ENCODE assay signal across 21 cellular contexts in the genomic region with DNA sequence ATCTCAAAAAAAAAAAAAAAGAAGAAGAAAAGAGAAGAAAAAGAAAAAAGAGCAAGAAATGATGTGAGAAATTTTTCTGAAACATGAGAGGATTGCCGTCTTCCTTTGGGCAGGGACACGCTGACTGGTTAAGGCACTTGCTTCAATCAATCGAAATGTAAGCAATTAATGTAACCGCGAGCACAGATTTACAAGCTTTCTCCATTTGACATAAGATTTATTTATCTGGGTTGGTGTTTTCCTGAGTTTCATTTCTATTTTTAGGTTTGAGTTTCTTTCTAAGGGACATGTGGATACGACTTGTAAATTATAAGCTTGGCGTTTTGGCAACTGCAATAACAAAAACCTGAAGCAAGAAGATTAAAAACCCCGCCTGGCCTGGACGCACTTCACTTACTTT.
"Had no signal": no experiment of that assay in that cellular context is flagged by ENCODE, and none has a peak within 500 bp of the region (broad histone marks: within the 10 kb centered on the region; RNA-seq: fewer than 3 reads in every experiment).

No MANE protein-coding gene starts in this region.

- H3K36me3 ChIP-seq: brain microvascular endothelial cell, left ventricle myocardium inferior, neutrophil, upper lobe of right lung had no signal

- H3K27me3 ChIP-seq: brain microvascular endothelial cell, dorsolateral prefrontal cortex, testis, upper lobe of right lung had no signal

- H3K36me3 Mint-ChIP-seq: activated CD8-positive, alpha-beta memory T cell treated with anti-CD3 and anti-CD28 coated beads, Interleukin-2, amount 10 ng/mL, durations not matched to agents 7 days and 5 days; naive thymus-derived CD8-positive, alpha-beta T cell; stimulated activated memory B cell treated with anti-CD40 and anti-IgM and Interleukin-4, amounts not matched to agents 10 μg/mL and 1 μg/mL and 100 μg/mL, for 72 hours had no signal

- H3K4me1 Mint-ChIP-seq: activated B cell treated with CpG ODN at 0.5 μM for 24 hours; activated CD4-positive, alpha-beta memory T cell treated with anti-CD3 and anti-CD28 coated beads, Interleukin-2, amount 10 ng/mL, durations not matched to agents 7 days and 5 days; activated CD8-positive, alpha-beta memory T cell treated with anti-CD3 and anti-CD28 coated beads, Interleukin-2, amount 10 ng/mL, durations not matched to agents 7 days and 5 days; activated naive CD8-positive, alpha-beta T cell treated with anti-CD3 and anti-CD28 coated beads, Interleukin-2, amount 50 U/mL, for 24 hours; stimulated activated memory B cell treated with anti-CD40 and anti-IgM and Interleukin-4, amounts not matched to agents 10 μg/mL and 1 μg/mL and 100 μg/mL, for 72 hours had no signal

- H3K9me3 ChIP-seq: left ventricle myocardium inferior, neutrophil, testis, upper lobe of right lung had no signal

- H3K27me3 Mint-ChIP-seq: activated B cell treated with CpG ODN at 0.5 μM for 24 hours; stimulated activated memory B cell treated with anti-CD40 and anti-IgM and Interleukin-4, amounts not matched to agents 10 μg/mL and 1 μg/mL and 100 μg/mL, for 72 hours had no signal

- ATAC-seq: activated CD8-positive, alpha-beta memory T cell treated with anti-CD3 and anti-CD28 coated beads, Interleukin-2, amount 10 ng/mL, durations not matched to agents 7 days and 5 days; activated naive CD8-positive, alpha-beta T cell treated with anti-CD3 and anti-CD28 coated beads, Interleukin-2, amount 50 U/mL, for 24 hours; naive thymus-derived CD8-positive, alpha-beta T cell; upper lobe of right lung had no signal

- H3K4me3 Mint-ChIP-seq: activated B cell treated with CpG ODN at 0.5 μM for 24 hours; activated CD4-positive, alpha-beta memory T cell treated with anti-CD3 and anti-CD28 coated beads, Interleukin-2, amount 10 ng/mL, durations not matched to agents 7 days and 5 days; activated CD8-positive, alpha-beta memory T cell treated with anti-CD3 and anti-CD28 coated beads, Interleukin-2, amount 10 ng/mL, durations not matched to agents 7 days and 5 days; activated naive CD8-positive, alpha-beta T cell treated with anti-CD3 and anti-CD28 coated beads, Interleukin-2, amount 50 U/mL, for 24 hours; naive thymus-derived CD8-positive, alpha-beta T cell; stimulated activated memory B cell treated with anti-CD40 and anti-IgM and Interleukin-4, amounts not matched to agents 10 μg/mL and 1 μg/mL and 100 μg/mL, for 72 hours; T-helper 2 cell treated with Interferon-gamma antibody and Interleukin-4, amounts not matched to agents 5 μg/mL and 100 μg/mL, for 36 hours had no signal

- H3K4me1 ChIP-seq: left ventricle myocardium inferior, testis, upper lobe of right lung had no signal

- H3K27ac ChIP-seq: brain microvascular endothelial cell, dorsolateral prefrontal cortex, epithelial cell of prostate, left ventricle myocardium inferior, neutrophil, testis, upper lobe of right lung had no signal

- DNase-seq: activated B cell treated with CpG ODN at 0.5 μM for 24 hours; activated CD4-positive, alpha-beta memory T cell treated with anti-CD3 and anti-CD28 coated beads, Interleukin-2, amount 10 ng/mL, durations not matched to agents 7 days and 5 days; activated CD4-positive, alpha-beta T cell treated with anti-CD3 and anti-CD28 coated beads for 48 hours; activated CD8-positive, alpha-beta memory T cell treated with anti-CD3 and anti-CD28 coated beads, Interleukin-2, amount 10 ng/mL, durations not matched to agents 7 days and 5 days; activated naive CD4-positive, alpha-beta T cell treated with Interleukin-2 at 50 U/mL for 16 hours; activated naive CD8-positive, alpha-beta T cell treated with anti-CD3 and anti-CD28 coated beads, Interleukin-2, amount 50 U/mL, for 24 hours; aorta; brain microvascular endothelial cell; central memory CD4-positive, alpha-beta T cell; dorsolateral prefrontal cortex; left ventricle myocardium inferior; naive thymus-derived CD8-positive, alpha-beta T cell; posterior cingulate gyrus; small intestine; stimulated activated CD4-positive, alpha-beta T cell treated with anti-CD3 and anti-CD28 coated beads, Interleukin-4, amount 100 ng/mL, for 24 hours; testis; upper lobe of right lung had no signal

- H3K4me3 ChIP-seq: dorsolateral prefrontal cortex, left ventricle myocardium inferior, testis, upper lobe of right lung had no signal

- H3K9me3 Mint-ChIP-seq: activated B cell treated with CpG ODN at 0.5 μM for 24 hours; activated CD4-positive, alpha-beta memory T cell treated with anti-CD3 and anti-CD28 coated beads, Interleukin-2, amount 10 ng/mL, durations not matched to agents 7 days and 5 days; activated naive CD8-positive, alpha-beta T cell treated with anti-CD3 and anti-CD28 coated beads, Interleukin-2, amount 50 U/mL, for 24 hours; naive thymus-derived CD8-positive, alpha-beta T cell; stimulated activated memory B cell treated with anti-CD40 and anti-IgM and Interleukin-4, amounts not matched to agents 10 μg/mL and 1 μg/mL and 100 μg/mL, for 72 hours; T-helper 2 cell treated with Interferon-gamma antibody and Interleukin-4, amounts not matched to agents 5 μg/mL and 100 μg/mL, for 36 hours had no signal

- H3K27ac Mint-ChIP-seq: activated B cell treated with CpG ODN at 0.5 μM for 24 hours; activated CD4-positive, alpha-beta memory T cell treated with anti-CD3 and anti-CD28 coated beads, Interleukin-2, amount 10 ng/mL, durations not matched to agents 7 days and 5 days; activated CD8-positive, alpha-beta memory T cell treated with anti-CD3 and anti-CD28 coated beads, Interleukin-2, amount 10 ng/mL, durations not matched to agents 7 days and 5 days; activated naive CD8-positive, alpha-beta T cell treated with anti-CD3 and anti-CD28 coated beads, Interleukin-2, amount 50 U/mL, for 24 hours; naive thymus-derived CD8-positive, alpha-beta T cell; stimulated activated memory B cell treated with anti-CD40 and anti-IgM and Interleukin-4, amounts not matched to agents 10 μg/mL and 1 μg/mL and 100 μg/mL, for 72 hours; T-helper 2 cell treated with Interferon-gamma antibody and Interleukin-4, amounts not matched to agents 5 μg/mL and 100 μg/mL, for 36 hours had no signal
